In the genomic region with DNA sequence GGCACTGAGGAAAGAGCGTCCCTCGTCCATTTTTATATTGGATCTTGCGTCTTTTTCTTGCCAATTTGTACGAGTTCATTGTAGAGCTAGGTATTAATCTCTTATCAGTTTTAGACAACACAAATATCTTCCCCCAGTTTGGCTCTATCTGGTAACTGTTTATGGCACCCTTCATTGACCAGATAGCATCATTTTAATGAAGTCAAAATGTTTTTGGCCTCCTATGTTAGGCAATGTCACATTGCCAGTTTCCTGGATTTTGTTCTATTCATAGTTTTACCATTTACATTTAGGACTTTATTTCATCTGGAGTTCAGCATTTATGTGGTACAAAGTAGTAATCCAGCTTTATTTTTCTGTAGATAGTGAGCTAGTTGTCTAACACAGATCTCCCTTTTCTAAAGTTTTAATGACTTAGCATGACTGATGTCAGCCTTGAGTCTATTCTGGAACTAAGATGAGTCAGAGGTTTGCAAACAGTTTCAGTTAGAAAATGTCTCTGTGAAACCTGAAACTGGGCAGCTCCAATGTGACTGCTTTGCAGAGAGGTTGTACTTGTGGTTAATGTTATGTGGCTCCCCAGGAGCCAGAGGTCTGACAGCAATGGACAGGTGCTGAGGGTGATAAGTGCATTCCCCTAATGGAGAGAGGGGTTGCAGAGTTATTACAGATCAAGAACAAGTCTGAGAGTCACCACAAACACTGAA, we compare ENCODE assay signal across 9 cellular contexts. TPM values are rescaled to one million over a fixed set of nuclear protein-coding genes. Genes with fewer than 3 reads are reported as not detected.
DNase-seq lines count a peak whose midpoint lies in the region; ATAC-seq and TF ChIP-seq lines count a peak whose summit lies in the region.
"Had no signal": no experiment of that assay in that cellular context is flagged by ENCODE, and none has a peak within 500 bp of the region (broad histone marks: within the 10 kb centered on the region; RNA-seq: fewer than 3 reads in every experiment).

No MANE protein-coding gene starts in this region.

- intact Hi-C loops in sigmoid colon (cut with DNase I) = loop anchor here (10.0 kb wide), 2 partner anchors 124 to 156 kb away; partner anchors contain the start of genes CCDC158 and NUP54

- DNase-seq in GM03348 (ENCODE audit: low spot score) (peak; percentile 65), RWPE2 (ENCODE audit: low spot score) (no peak), skeletal muscle cell (ENCODE audit: low read depth) (peak; percentile 77), sigmoid colon (no peak), NCI-H1105 (lab: John Stamatoyannopoulos, UW) (no peak)

- H3K27me3 ChIP-seq in RWPE2 (ENCODE audit: insufficient read depth, poor library complexity, severe bottlenecking) (no peaks in the 10 kb centered on the region), sigmoid colon (no peaks in the 10 kb centered on the region)

- no peak for TF ChIP-seq EP300 in sigmoid colon (IDR thresholded peaks at IDR 0.05)

- ATAC-seq in GM19467 (IDR thresholded peaks at IDR 0.05; ENCODE audit: unreplicated experiment) = peak; percentile 98
- peak; percentile 97 for ATAC-seq in HG03457 (IDR thresholded peaks at IDR 0.05; ENCODE audit: unreplicated experiment)
- ATAC-seq in RWPE2 (ENCODE audit: low read depth) = peak; percentile 81
- ATAC-seq in esophagus mucosa = peak; percentile 65

- H3K36me3 ChIP-seq in RWPE2 (ENCODE audit: low read depth) = no peaks in the 10 kb centered on the region
- H3K36me3 ChIP-seq in sigmoid colon = no peaks in the 10 kb centered on the region

- no peak for TF ChIP-seq POLR2A in sigmoid colon (IDR thresholded peaks at IDR 0.05)

- H3K4me1 ChIP-seq in RWPE2 (ENCODE audit: insufficient read depth, poor library complexity, severe bottlenecking) = peaks cover 16% of the 10 kb centered on the region
- H3K4me1 ChIP-seq in sigmoid colon = peaks cover 0 to 27% (median 17%) of the 10 kb centered on the region in 4 donors

- H3K9me3 ChIP-seq in RWPE2 (ENCODE audit: severe bottlenecking) = peaks cover 2% of the 10 kb centered on the region
- H3K9me3 ChIP-seq in sigmoid colon = peaks cover 0 to 3% (median 0%) of the 10 kb centered on the region in 4 donors

- H3K27ac ChIP-seq in RWPE2 (ENCODE audit: poor library complexity, severe bottlenecking) = no peak overlapping the region
- H3K27ac ChIP-seq in sigmoid colon = peak overlapping the region in 2 of 4 donors; percentile 16 to 33

- TF ChIP-seq CTCF in RWPE2 (IDR thresholded peaks at IDR 0.05; ENCODE audit: poor library complexity, severe bottlenecking) (no peak), sigmoid colon (IDR thresholded peaks at IDR 0.05) (no peak)

- WGBS in sigmoid colon, 2 donors = 96 to 97% methylated on average over 4 of the region's 4 CpGs

- H3K4me3 ChIP-seq in RWPE2 (ENCODE audit: severe bottlenecking) = no peak overlapping the region
- no peak overlapping the region for H3K4me3 ChIP-seq in skeletal muscle cell (ENCODE audit: low read depth, low read length)
- no peak overlapping the region for H3K4me3 ChIP-seq in sigmoid colon

RNA-seq across cellular contexts. Expression of gene STBD1, which starts 5.3 kb away (rescaled TPM):
- 2.9 TPM for total RNA-seq in esophagus mucosa
- 10 to 100 TPM; 11.0 to 17.1 (median 15.3) TPM for total RNA-seq in sigmoid colon
- polyA plus RNA-seq in sigmoid colon = 1 to 10 TPM; 6.0 to 8.8 (median 7.8) TPM

RNA-seq across cellular contexts. Expression of gene FAM47E, which starts 49.7 kb away (rescaled TPM):
- total RNA-seq in esophagus mucosa (0.20 TPM), sigmoid colon (1 to 10 TPM; 1.7 to 3.3 (median 2.0) TPM)
- 1 to 10 TPM; 2.6 to 6.0 (median 5.4) TPM for polyA plus RNA-seq in sigmoid colon
- total RNA-seq: activated CD8-positive, alpha-beta memory T cell treated with anti-CD3 and anti-CD28 coated beads for 36 hours had no signal

Comparison
In these comparisons a context has a peak if more than half of its experiments do, and no peak if none do; other contexts are left out.
1. DNase-seq: peak in GM03348 (single experiment) and skeletal muscle cell (single experiment); none in RWPE2 (single experiment), sigmoid colon (single experiment) and NCI-H1105 (single experiment).
2. Peak in every context shown above with its lines, with median percentiles within 50 percentile points of each other: ATAC-seq.